Comparison of ENCODE assay signal across 2 cellular contexts in genomic region chr1:156130578-156130942, GRCh38.
A peak's percentile ranks its signal among the peaks of the same experiment; 100 is the strongest.
TF ChIP-seq lines count a peak whose summit lies in the region.

No MANE protein-coding gene starts in this region.

TF ChIP-seq in H1, 55 proteins besides CTCF, POLR2A, EP300 and RAD21:
- TF ChIP-seq SIN3A (conservative IDR thresholded peaks at IDR 0.05 in 1 of 2, IDR thresholded peaks at IDR 0.05 in 1 of 2; ENCODE audit: low read depth in 1 of 2, low read length in 2 of 2) (0 out of 4 replicates have a peak, but pooled peaks of 1 of the 2 experiments have one; percentile 10), BCL11A (IDR thresholded peaks at IDR 0.05; ENCODE audit: low read depth in 2 of 2, low read length in 2 of 2) (no peak)

TF ChIP-seq in GM12891, 5 proteins besides CTCF, POLR2A, EP300 and RAD21 (continued from another document):
- TF ChIP-seq POU2F2 (IDR thresholded peaks at IDR 0.05; ENCODE audit: low read depth, low read length) (no peak), POLR2AphosphoS5 (IDR thresholded peaks at IDR 0.05; ENCODE audit: low read depth, low read length) (no peak)
TF ChIP-seq in GM12891: peak in this region for 0.
